13 cellular contexts compared by ENCODE assay signal in genomic region chr1:244448279-244449036, GRCh38. TPM values are rescaled to one million over a fixed set of nuclear protein-coding genes. Genes with fewer than 3 reads are reported as not detected.
A peak's percentile ranks its signal among the peaks of the same experiment; 100 is the strongest.
DNase-seq lines count a peak whose midpoint lies in the region; ATAC-seq and TF ChIP-seq lines count a peak whose summit lies in the region.
"Had no signal": no experiment of that assay in that cellular context is flagged by ENCODE, and none has a peak within 500 bp of the region (broad histone marks: within the 10 kb centered on the region; RNA-seq: fewer than 3 reads in every experiment).

No MANE protein-coding gene starts in this region.

- H3K27ac ChIP-seq in SK-N-SH (ENCODE audit: low read depth in 2 of 2, low read length in 1 of 2) = peak overlapping the region in 1 of 2 experiments; percentile 2; a peak in 1 of 4 replicates
- H3K27ac ChIP-seq in SU-DHL-6 (ENCODE audit: low read depth, low read length) = no peak overlapping the region
- H3K27ac ChIP-seq in gastroesophageal sphincter = peak overlapping the region; percentile 44 to 97 (median 95)
- peak overlapping the region in 3 of 5 donors; percentile 12 to 98 (median 95) for H3K27ac ChIP-seq in stomach

- H2AFZ ChIP-seq in SK-N-SH (ENCODE audit: low read depth) = no peak overlapping the region
- H2AFZ ChIP-seq in SU-DHL-6 (ENCODE audit: low read depth, low read length, severe bottlenecking) = no peak overlapping the region

- H3K9me3 ChIP-seq in SK-N-SH (no peaks in the 10 kb centered on the region), SU-DHL-6 (ENCODE audit: insufficient read depth, low read length) (no peaks in the 10 kb centered on the region), gastroesophageal sphincter (no peaks in the 10 kb centered on the region), stomach (no peaks in the 10 kb centered on the region)

- H3K27me3 ChIP-seq in SK-N-SH (ENCODE audit: insufficient read depth) (no peaks in the 10 kb centered on the region), SU-DHL-6 (ENCODE audit: low read length) (no peaks in the 10 kb centered on the region), gastroesophageal sphincter (no peaks in the 10 kb centered on the region), stomach (no peaks in the 10 kb centered on the region)

- 89% methylated on average over 5 of the region's 5 CpGs for WGBS in SK-N-SH (ENCODE audit: low lambda C conversion rate)
- 31 to 66% methylated on average over 5 of the region's 5 CpGs for WGBS in gastroesophageal sphincter (ENCODE audit: low coverage in 1 of 2), 2 donors
- whole genome bisulfite sequencing in stomach, 5 donors = 55 to 78% (median 73%) methylated on average over 5 of the region's 5 CpGs

- H4K20me1 ChIP-seq in SK-N-SH (ENCODE audit: insufficient read depth) (peaks cover 5% of the 10 kb centered on the region; the same call in 1 of the 2 replicates), SU-DHL-6 (ENCODE audit: low read depth, low read length) (peaks cover 17% of the 10 kb centered on the region; the same call in 1 of the 2 replicates)

- no peak for TF ChIP-seq EP300 in SK-N-SH (IDR thresholded peaks at IDR 0.05; ENCODE audit: borderline replicate concordance in 1 of 2, low read depth in 1 of 2, low read length in 1 of 2)
- TF ChIP-seq EP300 in gastroesophageal sphincter (IDR thresholded peaks at IDR 0.05) = no peak
- TF ChIP-seq EP300 in stomach (IDR thresholded peaks at IDR 0.05) = no peak

- no peak for DNase-seq in SK-N-SH
- no peak for DNase-seq in stomach
- DNase-seq in activated CD4-positive, alpha-beta T cell treated with anti-CD3 and anti-CD28 coated beads for 4 hours = no peak
- no peak for DNase-seq in NCI-H1092 (lab: John Stamatoyannopoulos, UW)
- DNase-seq: 8988T; activated effector memory CD4-positive, alpha-beta T cell treated with anti-CD3 and anti-CD28 coated beads, Interleukin-2, amount 50 U/mL, for 16 hours; cortex of kidney; DMS79; NCI-H2081 had no signal

- TF ChIP-seq CTCF in SK-N-SH (IDR thresholded peaks at IDR 0.05) (no peak), SU-DHL-6 (IDR thresholded peaks at IDR 0.05; ENCODE audit: insufficient read depth, low read length, poor library complexity, severe bottlenecking) (no peak), gastroesophageal sphincter (IDR thresholded peaks at IDR 0.05) (no peak), stomach (IDR thresholded peaks at IDR 0.05) (no peak)

- no peak for TF ChIP-seq RAD21 in SK-N-SH (IDR thresholded peaks at IDR 0.05; ENCODE audit: low read length)

- peaks cover 25 to 36% of the 10 kb centered on the region in 2 experiments for H3K36me3 ChIP-seq in SK-N-SH (replicated peaks in 1 of 2; ENCODE audit: control insufficient read depth in 1 of 2, insufficient read depth in 2 of 2, low read length in 1 of 2)
- peaks cover 38% of the 10 kb centered on the region; the same call in 1 of the 2 replicates for H3K36me3 ChIP-seq in SU-DHL-6 (ENCODE audit: low read length)
- no peaks in the 10 kb centered on the region for H3K36me3 ChIP-seq in gastroesophageal sphincter
- H3K36me3 ChIP-seq in stomach = no peaks in the 10 kb centered on the region

- POLR2A ChIA-PET in SK-N-SH (lab: Yijun Ruan, JAX) = no interaction called here

- peaks cover 42 to 49% of the 10 kb centered on the region in 2 experiments; a peak in 3 of 4 replicates for H3K4me1 ChIP-seq in SK-N-SH (ENCODE audit: control insufficient read depth in 1 of 2, insufficient read depth in 2 of 2, low read depth in 1 of 2, low read length in 1 of 2)
- peaks cover 26 to 75% (median 33%) of the 10 kb centered on the region in 3 donors for H3K4me1 ChIP-seq in gastroesophageal sphincter
- peaks cover 21 to 81% (median 55%) of the 10 kb centered on the region in 4 donors for H3K4me1 ChIP-seq in stomach

- no peak overlapping the region for H3K9ac ChIP-seq in SK-N-SH
- peak overlapping the region; percentile 8; the same call in 1 of the 2 replicates for H3K9ac ChIP-seq in SU-DHL-6 (ENCODE audit: low read length)

- peaks cover 28% of the 10 kb centered on the region for H3F3A ChIP-seq in SK-N-SH (replicated peaks; ENCODE audit: insufficient read depth)
- no peaks in the 10 kb centered on the region for H3F3A ChIP-seq in SU-DHL-6 (ENCODE audit: insufficient read depth)

- no peak for TF ChIP-seq POLR2A in gastroesophageal sphincter (IDR thresholded peaks at IDR 0.05)
- TF ChIP-seq POLR2A in stomach (IDR thresholded peaks at IDR 0.05) = no peak

- CTCF ChIA-PET in SK-N-SH (lab: Yijun Ruan, JAX) = interaction anchor here (0.6 to 1.4 kb wide), 3 partner anchors 18 to 155 kb away, joined by 3 to 6 read pairs (median 4); no protein-coding TSS in a partner anchor

- H3K79me2 ChIP-seq in SK-N-SH (ENCODE audit: insufficient read depth) (peaks cover 77% of the 10 kb centered on the region), SU-DHL-6 (ENCODE audit: insufficient read depth, low read length) (peaks cover 81% of the 10 kb centered on the region)

- H3K4me2 ChIP-seq in SK-N-SH (peak overlapping the region; percentile 89; the same call in 1 of the 2 replicates), SU-DHL-6 (ENCODE audit: low read depth, low read length, poor library complexity, severe bottlenecking) (peak overlapping the region; percentile 99)

- no peaks in the 10 kb centered on the region for H3K9me2 ChIP-seq in SK-N-SH
- H3K9me2 ChIP-seq in SU-DHL-6 (replicated peaks; ENCODE audit: insufficient read depth, low read length) = no peaks in the 10 kb centered on the region

- intact Hi-C loops in stomach (cut with DNase I; ENCODE audit: low total_unique reads) = no loop called here

- H3K4me3 ChIP-seq in SK-N-SH (ENCODE audit: low read depth in 2 of 2, low read length in 1 of 2) (no peak overlapping the region; a peak in 1 of 4 replicates), SU-DHL-6 (ENCODE audit: insufficient read depth, low read length, poor library complexity, severe bottlenecking) (no peak overlapping the region), gastroesophageal sphincter (no peak overlapping the region), stomach (peak overlapping the region in 1 of 4 donors; percentile 4)

- ATAC-seq in SK-N-SH treated with all-trans-retinoic acid at 6 μM for 48 hours (no peak), gastroesophageal sphincter (no peak), GM19351 (IDR thresholded peaks at IDR 0.05; ENCODE audit: unreplicated experiment) (no peak)

TF ChIP-seq in SK-N-SH, 30 proteins besides CTCF, POLR2A, EP300 and RAD21 (continues in another document):
- TF ChIP-seq FOXM1 (IDR thresholded peaks at IDR 0.05; ENCODE audit: low read depth) (no peak), TEAD4 (IDR thresholded peaks at IDR 0.05; ENCODE audit: borderline replicate concordance, insufficient read depth) (no peak), TCF12 (IDR thresholded peaks at IDR 0.05) (no peak), RXRA (IDR thresholded peaks at IDR 0.05; ENCODE audit: borderline replicate concordance, low read depth) (no peak), FOSL2 (IDR thresholded peaks at IDR 0.05; ENCODE audit: borderline replicate concordance, low read depth) (no peak), USF1 (IDR thresholded peaks at IDR 0.05; ENCODE audit: borderline replicate concordance, low read depth) (no peak), POLR2AphosphoS5 (IDR thresholded peaks at IDR 0.05; ENCODE audit: low read depth, low read length) (no peak), TAF1 (IDR thresholded peaks at IDR 0.05; ENCODE audit: borderline replicate concordance, low read depth, low read length) (no peak)

TF ChIP-seq in SK-N-SH treated with all-trans-retinoic acid at 6 μM for 48 hours, 23 proteins besides CTCF, POLR2A, EP300 and RAD21:
- TF ChIP-seq ZNF8 (CRISPR knock-in tag; IDR thresholded peaks at IDR 0.05) = no peak
- no peak for TF ChIP-seq RARB (CRISPR knock-in tag; IDR thresholded peaks at IDR 0.05)
- no peak for TF ChIP-seq ESRRG (CRISPR knock-in tag; IDR thresholded peaks at IDR 0.05)
- no peak for TF ChIP-seq SNAI2 (CRISPR knock-in tag; IDR thresholded peaks at IDR 0.05)
- no peak for TF ChIP-seq CSDC2 (CRISPR knock-in tag; IDR thresholded peaks at IDR 0.05)

RNA-seq across cellular contexts. Expression of gene ADSS2, which starts 3.3 kb away (rescaled TPM):
- polyA plus RNA-seq in SK-N-SH (2012; rRNA removed) (30.7 and 35.7 TPM in 2 replicates), stomach (10 to 100 TPM; 20.1 to 33.0 (median 25.0) TPM)
- 46.1 and 62.1 TPM in 2 replicates for polyA plus RNA-seq in SK-N-SH (2012; cell fraction: cytosol; rRNA removed)
- polyA plus RNA-seq in SK-N-SH (2012; cell fraction: nucleus; rRNA removed) = 14.4 and 21.8 TPM in 2 replicates
- total RNA-seq in gastroesophageal sphincter (10 to 100 TPM; 28.9 to 59.0 (median 47.1) TPM), stomach (10 to 100 TPM; 37.9 to 99.3 (median 57.2) TPM)

RNA-seq across cellular contexts. Expression of gene CATSPERE, which starts 12.6 kb away (rescaled TPM):
- 0.30 and 0.54 TPM in 2 replicates for polyA plus RNA-seq in SK-N-SH (2012; rRNA removed)
- 0.16 and 0.27 TPM in 2 replicates for polyA plus RNA-seq in SK-N-SH (2012; cell fraction: cytosol; rRNA removed)
- 0.95 and 2.5 TPM in 2 replicates for polyA plus RNA-seq in SK-N-SH (2012; cell fraction: nucleus; rRNA removed)
- 1 to 10 TPM; 1.2 to 2.7 (median 2.3) TPM for total RNA-seq in gastroesophageal sphincter
- total RNA-seq in stomach = 1 to 10 TPM in 1 of 5 donors, under 1 TPM in 1, not detected in 3; 0.89 to 4.6 TPM
- under 1 TPM in 2 of 3 donors, not detected in 1; 0.31 to 0.38 TPM for polyA plus RNA-seq in stomach
